Comparison of ENCODE assay signal across 37 cellular contexts in the genomic region with DNA sequence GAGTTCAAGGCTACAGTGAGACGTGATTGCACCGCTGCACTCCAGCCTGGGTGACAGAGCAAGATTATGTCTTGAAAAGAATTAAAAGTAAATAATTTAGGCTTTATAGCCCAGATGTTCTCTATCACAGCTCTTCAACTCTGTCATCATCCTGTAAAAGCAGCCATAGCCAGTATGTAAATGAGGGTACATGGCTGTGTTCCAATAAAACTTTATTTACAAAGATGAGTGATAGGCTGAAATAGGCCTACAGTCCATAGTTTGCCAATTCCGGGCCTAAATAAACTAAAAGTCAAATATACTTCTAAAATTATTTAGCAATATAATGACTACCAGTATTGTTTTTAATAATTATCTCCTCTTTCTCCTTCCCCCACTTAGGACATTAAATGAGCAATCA. TPM values are rescaled to one million over a fixed set of nuclear protein-coding genes. Genes with fewer than 3 reads are reported as not detected.
"Had no signal": no experiment of that assay in that cellular context is flagged by ENCODE, and none has a peak within 500 bp of the region (broad histone marks: within the 10 kb centered on the region; RNA-seq: fewer than 3 reads in every experiment).

No MANE protein-coding gene starts in this region.

- H3K9me3 Mint-ChIP-seq: activated B cell treated with CpG ODN at 0.5 μM for 24 hours; activated CD4-positive, alpha-beta T cell treated with anti-CD3 and anti-CD28 coated beads, Interleukin-2, amount 10 ng/mL, durations not matched to agents 24 days and 14 days; activated CD8-positive, alpha-beta T cell treated with anti-CD3 and anti-CD28 coated beads for 36 hours; activated naive CD4-positive, alpha-beta T cell treated with anti-CD3 and anti-CD28 coated beads, Interleukin-2, amount 50 U/mL, for 72 hours; activated naive CD8-positive, alpha-beta T cell treated with anti-CD3 and anti-CD28 coated beads for 36 hours; activated T-cell treated with anti-CD3 and anti-CD28 coated beads, Interleukin-2, amount 50 U/mL, for 4 hours; activated T-cell treated with anti-CD3 and anti-CD28 coated beads, Interleukin-2, amount 50 U/mL, for 72 hours; activated T-helper 1 cell treated with anti-CD3 and anti-CD28 coated beads, Interleukin-12 subunit alpha, Interleukin-12 subunit beta, Interleukin-2, Interleukin-4 antibody, amounts not matched to agents 30 ng/mL and 10 ng/mL and 1 ng/mL, durations not matched to agents 14 hours and 24 hours and 36 hours; activated T-helper 17 cell treated with anti-CD3 and anti-CD28 coated beads, Interleukin-2, amount 50 U/mL, for 72 hours; T-helper 2 cell treated with Interferon-gamma antibody and Interleukin-4, amounts not matched to agents 5 μg/mL and 100 μg/mL, for 36 hours had no signal

- H3K27ac ChIP-seq: adrenal gland, body of pancreas, brain microvascular endothelial cell, breast epithelium, VCaP had no signal

- H3K36me3 ChIP-seq: adrenal gland, brain microvascular endothelial cell, breast epithelium had no signal

- H3K9me3 ChIP-seq: adrenal gland, body of pancreas, breast epithelium had no signal

- H3K27ac Mint-ChIP-seq: activated B cell treated with CpG ODN at 0.5 μM for 24 hours; activated CD4-positive, alpha-beta memory T cell treated with anti-CD3 and anti-CD28 coated beads for 36 hours; activated CD4-positive, alpha-beta T cell treated with anti-CD3 and anti-CD28 coated beads, Interleukin-2, amount 10 ng/mL, durations not matched to agents 24 days and 14 days; activated CD8-positive, alpha-beta T cell treated with anti-CD3 and anti-CD28 coated beads for 36 hours; activated naive CD4-positive, alpha-beta T cell treated with anti-CD3 and anti-CD28 coated beads for 36 hours; activated naive CD4-positive, alpha-beta T cell treated with anti-CD3 and anti-CD28 coated beads, Interleukin-2, amount 50 U/mL, for 72 hours; activated naive CD8-positive, alpha-beta T cell treated with anti-CD3 and anti-CD28 coated beads for 36 hours; activated T-helper 1 cell treated with anti-CD3 and anti-CD28 coated beads, Interleukin-12 subunit alpha, Interleukin-12 subunit beta, Interleukin-2, Interleukin-4 antibody, amounts not matched to agents 30 ng/mL and 10 ng/mL and 1 ng/mL, durations not matched to agents 14 hours and 24 hours and 36 hours; activated T-helper 17 cell treated with anti-CD3 and anti-CD28 coated beads, Interleukin-2, amount 50 U/mL, for 72 hours; T-helper 2 cell treated with Interferon-gamma antibody and Interleukin-4, amounts not matched to agents 5 μg/mL and 100 μg/mL, for 36 hours had no signal

- H3K4me1 ChIP-seq: adrenal gland, body of pancreas, breast epithelium had no signal

- H3K27me3 ChIP-seq: adrenal gland, body of pancreas, brain microvascular endothelial cell, breast epithelium had no signal

- H3K27me3 Mint-ChIP-seq: activated B cell treated with CpG ODN at 0.5 μM for 24 hours; activated CD4-positive, alpha-beta memory T cell treated with anti-CD3 and anti-CD28 coated beads for 36 hours; activated CD4-positive, alpha-beta T cell treated with anti-CD3 and anti-CD28 coated beads, Interleukin-2, amount 10 ng/mL, durations not matched to agents 24 days and 14 days; activated CD8-positive, alpha-beta T cell treated with anti-CD3 and anti-CD28 coated beads for 36 hours; activated naive CD8-positive, alpha-beta T cell treated with anti-CD3 and anti-CD28 coated beads for 36 hours; activated T-helper 17 cell treated with anti-CD3 and anti-CD28 coated beads, Interleukin-2, amount 50 U/mL, for 72 hours had no signal

- H3K4me3 Mint-ChIP-seq: activated B cell treated with CpG ODN at 0.5 μM for 24 hours; activated CD4-positive, alpha-beta memory T cell treated with anti-CD3 and anti-CD28 coated beads for 36 hours; activated CD4-positive, alpha-beta T cell treated with anti-CD3 and anti-CD28 coated beads, Interleukin-2, amount 10 ng/mL, durations not matched to agents 24 days and 14 days; activated CD8-positive, alpha-beta T cell treated with anti-CD3 and anti-CD28 coated beads for 36 hours; activated naive CD4-positive, alpha-beta T cell treated with anti-CD3 and anti-CD28 coated beads for 36 hours; activated naive CD8-positive, alpha-beta T cell treated with anti-CD3 and anti-CD28 coated beads for 36 hours; activated T-cell treated with anti-CD3 and anti-CD28 coated beads, Interleukin-2, amount 50 U/mL, for 4 hours; activated T-cell treated with anti-CD3 and anti-CD28 coated beads, Interleukin-2, amount 50 U/mL, for 72 hours; activated T-helper 1 cell treated with anti-CD3 and anti-CD28 coated beads, Interleukin-12 subunit alpha, Interleukin-12 subunit beta, Interleukin-2, Interleukin-4 antibody, amounts not matched to agents 30 ng/mL and 10 ng/mL and 1 ng/mL, durations not matched to agents 14 hours and 24 hours and 36 hours; activated T-helper 17 cell treated with anti-CD3 and anti-CD28 coated beads, Interleukin-2, amount 50 U/mL, for 72 hours; T-helper 2 cell treated with Interferon-gamma antibody and Interleukin-4, amounts not matched to agents 5 μg/mL and 100 μg/mL, for 36 hours had no signal

- H3K4me1 Mint-ChIP-seq: activated B cell treated with CpG ODN at 0.5 μM for 24 hours; activated CD4-positive, alpha-beta T cell treated with anti-CD3 and anti-CD28 coated beads, Interleukin-2, amount 10 ng/mL, durations not matched to agents 24 days and 14 days; activated naive CD8-positive, alpha-beta T cell treated with anti-CD3 and anti-CD28 coated beads for 36 hours; activated T-helper 17 cell treated with anti-CD3 and anti-CD28 coated beads, Interleukin-2, amount 50 U/mL, for 72 hours had no signal

- DNase-seq: activated B cell treated with CpG ODN at 0.5 μM for 24 hours; activated CD4-positive, alpha-beta memory T cell treated with anti-CD3 and anti-CD28 coated beads for 36 hours; activated CD4-positive, alpha-beta T cell treated with anti-CD3 and anti-CD28 coated beads for 4 hours; activated CD4-positive, alpha-beta T cell treated with anti-CD3 and anti-CD28 coated beads, Interleukin-2, amount 10 ng/mL, durations not matched to agents 24 days and 14 days; activated CD4-positive, alpha-beta T cell treated with anti-CD3 and anti-CD28 coated beads, Interleukin-2, amount 50 U/mL, for 1 hour; activated CD4-positive, alpha-beta T cell treated with anti-CD3 and anti-CD28 coated beads, Interleukin-2, amount 50 U/mL, for 4 hours; activated CD4-positive, CD25-positive, alpha-beta regulatory T cell treated with anti-CD3 and anti-CD28 coated beads, Interleukin-2, amount 50 U/mL, for 72 hours; activated CD8-positive, alpha-beta memory T cell treated with anti-CD3 and anti-CD28 coated beads, Interleukin-2, amount 50 U/mL, for 4 hours; activated CD8-positive, alpha-beta T cell treated with anti-CD3 and anti-CD28 coated beads for 36 hours; activated effector memory CD4-positive, alpha-beta T cell treated with anti-CD3 and anti-CD28 coated beads, Interleukin-2, amount 50 U/mL, for 16 hours; activated gamma-delta T cell treated with Interleukin-2 at 50 U/mL for 16 hours; activated naive CD4-positive, alpha-beta T cell; activated naive CD4-positive, alpha-beta T cell treated with anti-CD3 and anti-CD28 coated beads for 36 hours; activated naive CD4-positive, alpha-beta T cell treated with anti-CD3 and anti-CD28 coated beads, Interleukin-2, amount 50 U/mL, for 16 hours; activated naive CD8-positive, alpha-beta T cell treated with anti-CD3 and anti-CD28 coated beads for 36 hours; activated T-cell treated with anti-CD3 and anti-CD28 coated beads for 4 hours; activated T-cell treated with anti-CD3 and anti-CD28 coated beads, Interleukin-2, amount 50 U/mL, for 1 hour; activated T-cell treated with anti-CD3 and anti-CD28 coated beads, Interleukin-2, amount 50 U/mL, for 4 hours; activated T-cell treated with anti-CD3 and anti-CD28 coated beads, Interleukin-2, amount 50 U/mL, for 72 hours; adrenal gland; amniotic stem cell; aorta; body of pancreas; brain microvascular endothelial cell; central memory CD4-positive, alpha-beta T cell; T-helper 2 cell; T-helper 9 cell had no signal

- H3K4me3 ChIP-seq: adrenal gland, body of pancreas, breast epithelium had no signal

- ATAC-seq: activated CD8-positive, alpha-beta T cell treated with anti-CD3 and anti-CD28 coated beads for 36 hours; activated naive CD4-positive, alpha-beta T cell treated with anti-CD3 and anti-CD28 coated beads, Interleukin-2, amount 50 U/mL, for 72 hours; activated T-cell treated with anti-CD3 and anti-CD28 coated beads, Interleukin-2, amount 50 U/mL, for 4 hours; activated T-cell treated with anti-CD3 and anti-CD28 coated beads, Interleukin-2, amount 50 U/mL, for 72 hours; activated T-helper 17 cell treated with anti-CD3 and anti-CD28 coated beads, Interleukin-2, amount 50 U/mL, for 72 hours; body of pancreas had no signal

- FAIRE-seq: astrocyte, TTC549 had no signal

RNA-seq across cellular contexts. Expression of a gene that starts 9.2 kb away (rescaled TPM):
- total RNA-seq: activated B cell treated with CpG ODN at 0.5 μM for 24 hours; activated CD4-positive, alpha-beta T cell treated with anti-CD3 and anti-CD28 coated beads, Interleukin-2, amount 10 ng/mL, durations not matched to agents 24 days and 14 days; activated CD8-positive, alpha-beta T cell treated with anti-CD3 and anti-CD28 coated beads for 36 hours; activated naive CD4-positive, alpha-beta T cell treated with anti-CD3 and anti-CD28 coated beads for 36 hours; activated naive CD8-positive, alpha-beta T cell treated with anti-CD3 and anti-CD28 coated beads for 36 hours; body of pancreas; T-helper 1 cell treated with Interleukin-12 subunit alpha and Interleukin-12 subunit beta and Interleukin-4 antibody, amounts not matched to agents 30 ng/mL and 1 ng/mL, for 36 hours had no signal
- polyA plus RNA-seq: aorta had no signal

RNA-seq across cellular contexts. Expression of a gene that starts 10.9 kb away (rescaled TPM):
- total RNA-seq: activated T-helper 1 cell treated with anti-CD3 and anti-CD28 coated beads, Interleukin-12 subunit alpha, Interleukin-12 subunit beta, Interleukin-2, Interleukin-4 antibody, amounts not matched to agents 30 ng/mL and 10 ng/mL and 1 ng/mL, durations not matched to agents 14 hours and 24 hours and 36 hours; cardiac septum had no signal

RNA-seq across cellular contexts. Expression of a gene that starts 35.2 kb away (rescaled TPM):
- total RNA-seq: activated B cell treated with CpG ODN at 0.5 μM for 24 hours; activated CD4-positive, alpha-beta T cell treated with anti-CD3 and anti-CD28 coated beads, Interleukin-2, amount 10 ng/mL, durations not matched to agents 24 days and 14 days; activated CD8-positive, alpha-beta T cell treated with anti-CD3 and anti-CD28 coated beads for 36 hours; activated naive CD4-positive, alpha-beta T cell treated with anti-CD3 and anti-CD28 coated beads for 36 hours; activated naive CD4-positive, alpha-beta T cell treated with anti-CD3 and anti-CD28 coated beads, Interleukin-2, amount 50 U/mL, for 72 hours; activated naive CD8-positive, alpha-beta T cell treated with anti-CD3 and anti-CD28 coated beads for 36 hours; activated T-helper 17 cell treated with anti-CD3 and anti-CD28 coated beads, Interleukin-2, amount 50 U/mL, for 72 hours; astrocyte; T-helper 1 cell treated with Interleukin-12 subunit alpha and Interleukin-12 subunit beta and Interleukin-4 antibody, amounts not matched to agents 30 ng/mL and 1 ng/mL, for 36 hours had no signal
